In the genomic region with DNA sequence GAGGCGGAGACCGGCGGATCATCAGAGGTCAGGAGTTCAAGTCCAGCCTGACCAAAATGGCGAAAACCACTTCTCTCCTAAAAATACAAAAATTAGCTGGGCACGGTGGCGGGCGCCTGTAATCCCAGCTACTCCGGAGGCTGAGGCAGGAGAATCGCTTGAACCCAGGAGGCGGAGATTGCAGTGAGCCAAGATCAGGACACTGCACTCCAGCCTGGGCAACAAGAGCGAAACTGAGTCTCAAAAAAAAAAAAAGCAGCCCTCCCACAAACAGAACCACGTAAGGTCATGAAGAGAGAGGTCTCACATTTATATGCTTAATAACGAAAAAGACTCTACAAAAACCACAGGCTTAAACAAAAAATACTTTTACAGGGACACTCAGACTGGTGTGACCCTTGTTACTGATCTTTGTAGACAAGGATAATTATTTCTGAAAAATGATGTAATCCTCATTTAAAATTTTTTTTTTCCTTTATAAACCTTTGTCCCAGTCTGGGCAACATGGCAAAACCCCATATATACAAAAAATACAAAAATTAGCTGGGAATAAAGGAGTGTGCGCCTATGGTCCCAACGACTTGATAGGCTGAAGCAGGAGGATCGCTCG, we compare ENCODE assay signal across 8 cellular contexts. TPM values are rescaled to one million over a fixed set of nuclear protein-coding genes. Genes with fewer than 3 reads are reported as not detected.
DNase-seq lines count a peak whose midpoint lies in the region; ATAC-seq and TF ChIP-seq lines count a peak whose summit lies in the region.

No MANE protein-coding gene starts in this region.

- peak overlapping the region; percentile 13 for H3K4me3 ChIP-seq in CD4-positive, CD25-positive, alpha-beta regulatory T cell (ENCODE audit: low read depth, low read length)
- H3K4me3 ChIP-seq in Panc1 (ENCODE audit: low read depth in 2 of 2, low read length in 2 of 2) (peak overlapping the region; percentile 73 to 88), epithelial cell of proximal tubule (ENCODE audit: low read depth, low read length) (peak overlapping the region; percentile 91)

- TF ChIP-seq CTCF in Panc1 (IDR thresholded peaks at IDR 0.05) (no peak), epithelial cell of proximal tubule (conservative IDR thresholded peaks at IDR 0.05; ENCODE audit: low read depth, low read length) (no peak), osteocyte (IDR thresholded peaks at IDR 0.05) (no peak)

- ATAC-seq in CD4-positive, CD25-positive, alpha-beta regulatory T cell (ENCODE audit: low read depth in 2 of 2): no peak
- no peak for ATAC-seq in Panc1
- no peak for ATAC-seq in GM21825 (IDR thresholded peaks at IDR 0.05; ENCODE audit: unreplicated experiment)

- TSS peak; percentile 51 for BruUV-seq in Panc1 (replicated peaks; lab: Mats Ljungman, UMichigan)

- H3K27ac Mint-ChIP-seq in CD4-positive, CD25-positive, alpha-beta regulatory T cell: peak overlapping the region; percentile 93 to 99 (median 97)
- H3K27ac Mint-ChIP-seq in osteocyte (ENCODE audit: unreplicated experiment): peak overlapping the region; percentile 98

- peaks cover 6% of the 10 kb centered on the region for H3K27me3 Mint-ChIP-seq in CD4-positive, CD25-positive, alpha-beta regulatory T cell
- no peaks in the 10 kb centered on the region for H3K27me3 Mint-ChIP-seq in osteocyte (ENCODE audit: unreplicated experiment)

- no peaks in the 10 kb centered on the region for H3K36me3 ChIP-seq in CD4-positive, CD25-positive, alpha-beta regulatory T cell (ENCODE audit: control insufficient read depth, insufficient read depth, low read length)
- H3K36me3 ChIP-seq in Panc1 (ENCODE audit: control insufficient read depth, insufficient read depth, low read length): peaks cover 8% of the 10 kb centered on the region; the same call in 1 of the 2 replicates

- CTCF ChIA-PET in Panc1 (lab: Charles Lee): no interaction called here

- peaks cover 27% of the 10 kb centered on the region for H3K4me1 ChIP-seq in CD4-positive, CD25-positive, alpha-beta regulatory T cell (ENCODE audit: control insufficient read depth, insufficient read depth, low read length, poor library complexity, severe bottlenecking)
- H3K4me1 ChIP-seq in Panc1 (ENCODE audit: control insufficient read depth, insufficient read depth, low read length): peaks cover 5% of the 10 kb centered on the region; the same call in 1 of the 2 replicates

- DNase-seq in CD4-positive, CD25-positive, alpha-beta regulatory T cell: no peak
- DNase-seq in Panc1 (ENCODE audit: low read depth, low spot score): no peak
- DNase-seq in epithelial cell of proximal tubule (ENCODE audit: low read depth): no peak
- DNase-seq in osteocyte (ENCODE audit: extremely low spot score, unreplicated experiment): no peak
- no peak for DNase-seq in NCI-H2107 (lab: John Stamatoyannopoulos, UW)
- DNase-seq in ecto neural progenitor cell (ENCODE audit: low spot score): no peak
- no peak for DNase-seq in stimulated activated CD8-positive, alpha-beta memory T cell treated with anti-CD3 and anti-CD28 coated beads, Interleukin-4, amount 100 ng/mL, for 48 hours

- POLR2A ChIA-PET in Panc1 (lab: Charles Lee): no interaction called here

- peaks cover 3% of the 10 kb centered on the region for H3K36me3 Mint-ChIP-seq in CD4-positive, CD25-positive, alpha-beta regulatory T cell
- peaks cover 4% of the 10 kb centered on the region for H3K36me3 Mint-ChIP-seq in osteocyte (ENCODE audit: unreplicated experiment)

- in situ Hi-C loops in Panc1 (cut with HindIII; ENCODE audit: low pct_unique_long_range_greater_than_20kb, low sequenced_read_pairs): no loop called here

- H3K9me3 Mint-ChIP-seq in CD4-positive, CD25-positive, alpha-beta regulatory T cell: no peaks in the 10 kb centered on the region
- no peaks in the 10 kb centered on the region for H3K9me3 Mint-ChIP-seq in osteocyte (ENCODE audit: unreplicated experiment)

- H3K27ac ChIP-seq in CD4-positive, CD25-positive, alpha-beta regulatory T cell (ENCODE audit: insufficient read depth, low read length, poor library complexity, severe bottlenecking): peak overlapping the region; percentile 88
- peak overlapping the region; percentile 81 for H3K27ac ChIP-seq in Panc1 (ENCODE audit: low read length)

- intact Hi-C loops in Panc1 (cut with micrococcal nuclease; ENCODE audit: unreplicated experiment): no loop called here

- H3K4me1 Mint-ChIP-seq in CD4-positive, CD25-positive, alpha-beta regulatory T cell: peaks cover 4 to 52% (median 18%) of the 10 kb centered on the region in 4 donors
- peaks cover 40% of the 10 kb centered on the region for H3K4me1 Mint-ChIP-seq in osteocyte (ENCODE audit: unreplicated experiment)

- no peaks in the 10 kb centered on the region for H3K9me3 ChIP-seq in CD4-positive, CD25-positive, alpha-beta regulatory T cell (ENCODE audit: control insufficient read depth in 2 of 2, low read length in 2 of 2)
- H3K9me3 ChIP-seq in Panc1 (ENCODE audit: control insufficient read depth, insufficient read depth, low read depth, low read length): no peaks in the 10 kb centered on the region

- H3K27me3 ChIP-seq in CD4-positive, CD25-positive, alpha-beta regulatory T cell (ENCODE audit: control insufficient read depth, insufficient read depth, low read length): no peaks in the 10 kb centered on the region
- H3K27me3 ChIP-seq in Panc1 (ENCODE audit: control insufficient read depth, insufficient read depth, low read length): no peaks in the 10 kb centered on the region

- H3K4me3 Mint-ChIP-seq in CD4-positive, CD25-positive, alpha-beta regulatory T cell: peak overlapping the region; percentile 92 to 99 (median 97)
- peak overlapping the region; percentile 97 for H3K4me3 Mint-ChIP-seq in osteocyte (ENCODE audit: unreplicated experiment)

RNA-seq across cellular contexts. Expression of a gene that starts 0.9 kb away (rescaled TPM):
- total RNA-seq in CD4-positive, CD25-positive, alpha-beta regulatory T cell: 2.4 TPM
- polyA plus RNA-seq in CD4-positive, CD25-positive, alpha-beta regulatory T cell: 1 to 10 TPM in 3 of 4 donors, under 1 TPM in 1; 0.48 to 3.0 (median 2.3) TPM
- total RNA-seq in Panc1 (2021; ENCODE audit: unreplicated experiment) (4.5 TPM), epithelial cell of proximal tubule (1.6 and 2.6 TPM in 2 replicates), osteocyte (4.0 and 4.9 TPM in 2 replicates)
- 2.7 TPM for polyA plus RNA-seq in Panc1 (2012; ENCODE audit: insufficient read length)

RNA-seq across cellular contexts. Expression of a gene that starts 31.7 kb away (rescaled TPM):
- not detected for total RNA-seq in CD4-positive, CD25-positive, alpha-beta regulatory T cell
- polyA plus RNA-seq in CD4-positive, CD25-positive, alpha-beta regulatory T cell: not detected
- total RNA-seq in Panc1 (2021; ENCODE audit: unreplicated experiment) (4.0 TPM), epithelial cell of proximal tubule (0.58 and 1.0 TPM in 2 replicates), osteocyte (0.65 and 1.5 TPM in 2 replicates)
- polyA plus RNA-seq in Panc1 (2012; ENCODE audit: insufficient read length): 5.4 TPM

RNA-seq across cellular contexts. Expression of a gene that starts 45.0 kb away (rescaled TPM):
- total RNA-seq in CD4-positive, CD25-positive, alpha-beta regulatory T cell: 3.0 TPM
- polyA plus RNA-seq in CD4-positive, CD25-positive, alpha-beta regulatory T cell: 1 to 10 TPM; 3.2 to 7.6 (median 4.7) TPM
- total RNA-seq in Panc1 (2021; ENCODE audit: unreplicated experiment) (4.9 TPM), epithelial cell of proximal tubule (2.7 and 4.5 TPM in 2 replicates), osteocyte (3.6 and 4.0 TPM in 2 replicates)
- 2.7 TPM for polyA plus RNA-seq in Panc1 (2012; ENCODE audit: insufficient read length)

Comparison
In these comparisons a context has a peak if more than half of its experiments do, and no peak if none do; other contexts are left out.
1. H3K4me3 ChIP-seq: peak in every context shown above with its lines; median percentile 91 in epithelial cell of proximal tubule; 80 in Panc1; 13 in CD4-positive, CD25-positive, alpha-beta regulatory T cell.